7 cellular contexts compared by ENCODE assay signal in the genomic region with DNA sequence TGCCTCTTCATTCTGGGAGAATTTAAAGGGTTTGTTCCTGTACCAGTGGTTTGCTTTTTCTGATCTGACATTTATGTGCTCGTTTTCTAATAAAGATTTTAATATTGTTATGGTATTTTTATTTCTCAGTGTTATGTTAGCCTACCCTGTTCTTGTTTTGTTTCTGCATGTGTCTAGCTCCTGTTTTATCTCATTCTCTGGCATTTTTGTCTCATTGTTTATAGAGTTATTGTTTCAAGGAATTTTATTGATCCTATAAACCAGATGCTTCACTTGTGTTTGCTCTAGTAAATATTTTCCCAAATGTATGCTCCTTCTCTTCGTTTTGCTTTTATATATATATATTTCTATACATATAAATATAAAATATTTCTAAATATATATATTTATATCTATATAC.
"Had no signal": no experiment of that assay in that cellular context is flagged by ENCODE, and none has a peak within 500 bp of the region (broad histone marks: within the 10 kb centered on the region; RNA-seq: fewer than 3 reads in every experiment).

No MANE protein-coding gene starts in this region.

- FAIRE-seq: H1, H54, HTR-8/SVneo had no signal

- H3K4me3 ChIP-seq: GM23338 had no signal

- H2AFZ ChIP-seq: GM23338 had no signal

- H3K4me2 ChIP-seq: GM23338 had no signal

- DNase-seq: H9, HCEC 1CT, KBM-7 had no signal

- ATAC-seq: GM23338 had no signal
